8 cellular contexts compared by ENCODE assay signal in genomic region chr5:10250804-10251276, GRCh38. TPM values are rescaled to one million over a fixed set of nuclear protein-coding genes. Genes with fewer than 3 reads are reported as not detected.
DNase-seq lines count a peak whose midpoint lies in the region; ATAC-seq and TF ChIP-seq lines count a peak whose summit lies in the region.

No MANE protein-coding gene starts in this region.

- H3K4me1 Mint-ChIP-seq in CD8-positive, alpha-beta T cell (ENCODE audit: low read depth) = peaks cover 52% of the 10 kb centered on the region

- H3K23ac ChIP-seq in mesenchymal stem cell (ENCODE audit: low read length in 2 of 2) = peak overlapping the region; percentile 67 to 86

- peak overlapping the region; percentile 92 to 95 for H3K4ac ChIP-seq in mesenchymal stem cell (ENCODE audit: low read depth in 1 of 2, low read length in 2 of 2)

- no peak for DNase-seq in CD8-positive, alpha-beta T cell
- DNase-seq in NOMO-1 treated with DMSO at 0.1 percent for 48 hours (lab: John Stamatoyannopoulos, UW; ENCODE audit: unreplicated experiment) = peak; percentile 60
- no peak for DNase-seq in breast epithelium (ENCODE audit: low spot score in 2 of 2)
- peak; percentile 54 for DNase-seq in mesenchymal stem cell
- no peak for DNase-seq in NCI-H345 treated with DMSO at 0.1 percent for 48 hours (lab: John Stamatoyannopoulos, UW; ENCODE audit: unreplicated experiment)
- DNase-seq in NCI-H2196 (lab: John Stamatoyannopoulos, UW; ENCODE audit: unreplicated experiment) = no peak

- H3K27ac ChIP-seq in CD8-positive, alpha-beta T cell (ENCODE audit: low read depth, low read length) = peak overlapping the region; percentile 91
- H3K27ac ChIP-seq in breast epithelium (peak overlapping the region; percentile 92 to 97), mesenchymal stem cell (ENCODE audit: low read length, poor library complexity, severe bottlenecking) (no peak overlapping the region)

- ATAC-seq in CD8-positive, alpha-beta T cell = peak; percentile 27
- ATAC-seq in GM21619 (IDR thresholded peaks at IDR 0.05; ENCODE audit: unreplicated experiment) (peak; percentile 5), HG03045 (IDR thresholded peaks at IDR 0.05; ENCODE audit: unreplicated experiment) (no peak)

- peaks cover 35% of the 10 kb centered on the region for H3K36me3 Mint-ChIP-seq in CD8-positive, alpha-beta T cell

- peak overlapping the region; percentile 100 for H3K9ac ChIP-seq in mesenchymal stem cell (ENCODE audit: low read length)

- no peak for TF ChIP-seq CTCF in CD8-positive, alpha-beta T cell (IDR thresholded peaks at IDR 0.05)
- TF ChIP-seq CTCF in breast epithelium (IDR thresholded peaks at IDR 0.05) = no peak

- no peak overlapping the region for H2BK12ac ChIP-seq in mesenchymal stem cell (ENCODE audit: low read length in 2 of 2)

- no peak overlapping the region for H2AFZ ChIP-seq in mesenchymal stem cell (ENCODE audit: low read depth, low read length)

- peaks cover 12% of the 10 kb centered on the region for H3K36me3 ChIP-seq in CD8-positive, alpha-beta T cell (ENCODE audit: insufficient read depth, low read length)
- H3K36me3 ChIP-seq in breast epithelium (no peaks in the 10 kb centered on the region), mesenchymal stem cell (ENCODE audit: control insufficient read depth in 1 of 2, insufficient read depth in 2 of 2, low read depth in 1 of 2, low read length in 2 of 2) (peaks cover 2 to 35% of the 10 kb centered on the region in 2 experiments)

- H4K8ac ChIP-seq in mesenchymal stem cell (ENCODE audit: low read length) = no peak overlapping the region

- WGBS in mesenchymal stem cell = under 1% methylated on average over 21 of the region's 21 CpGs

- peak overlapping the region; percentile 4 for H2BK15ac ChIP-seq in mesenchymal stem cell (ENCODE audit: low read depth, poor library complexity, severe bottlenecking)

- intact Hi-C loops in CD8-positive, alpha-beta T cell (cut with DNase I, micrococcal nuclease) = loop anchor here (1.0 to 10.0 kb wide), 4 partner anchors 190 to 510 kb away; partner anchors contain the start of genes ANKRD33B (in 1 of the 2), DAP (in 1 of the 2) and ROPN1L (in 1 of the 2)
- intact Hi-C loops in breast epithelium (cut with DNase I; ENCODE audit: low total_unique reads) = no loop called here

- no peak overlapping the region for H2AK5ac ChIP-seq in mesenchymal stem cell (ENCODE audit: low read length, severe bottlenecking)

- H3K79me1 ChIP-seq in mesenchymal stem cell (replicated peaks; ENCODE audit: low read length, poor library complexity, severe bottlenecking) = peaks cover 17% of the 10 kb centered on the region

- no peak overlapping the region for H4K91ac ChIP-seq in mesenchymal stem cell (ENCODE audit: low read length)

- CTCF ChIA-PET in CD8-positive, alpha-beta T cell (lab: Charles Lee) = interaction anchor here (1.0 to 2.1 kb wide), 3 partner anchors 33 to 377 kb away, joined by 3 to 7 read pairs (median 3); no protein-coding TSS in a partner anchor

- H3K27me3 Mint-ChIP-seq in CD8-positive, alpha-beta T cell (ENCODE audit: low read depth) = no peaks in the 10 kb centered on the region

- H3K4me2 ChIP-seq in mesenchymal stem cell (ENCODE audit: low read length, poor library complexity, severe bottlenecking) = peak overlapping the region; percentile 64

- no peaks in the 10 kb centered on the region for H3K9me3 ChIP-seq in CD8-positive, alpha-beta T cell (ENCODE audit: low read length)
- no peaks in the 10 kb centered on the region for H3K9me3 ChIP-seq in breast epithelium
- no peaks in the 10 kb centered on the region for H3K9me3 ChIP-seq in mesenchymal stem cell (ENCODE audit: control insufficient read depth, low read length)

- H3K27me3 ChIP-seq in CD8-positive, alpha-beta T cell (ENCODE audit: insufficient read depth, low read length) = no peaks in the 10 kb centered on the region
- H3K27me3 ChIP-seq in breast epithelium (no peaks in the 10 kb centered on the region), mesenchymal stem cell (ENCODE audit: control insufficient read depth in 1 of 2, insufficient read depth in 1 of 2, low read length in 2 of 2) (no peaks in the 10 kb centered on the region)

- H3K27ac Mint-ChIP-seq in CD8-positive, alpha-beta T cell = peak overlapping the region; percentile 66

- TF ChIP-seq POLR2A in breast epithelium (IDR thresholded peaks at IDR 0.05) = no peak

- H3K4me1 ChIP-seq in CD8-positive, alpha-beta T cell (ENCODE audit: insufficient read depth, low read length) = peaks cover 34% of the 10 kb centered on the region
- H3K4me1 ChIP-seq in breast epithelium (peaks cover 0 to 20% of the 10 kb centered on the region in 2 donors), mesenchymal stem cell (ENCODE audit: control insufficient read depth, insufficient read depth, low read depth, low read length) (peaks cover 13% of the 10 kb centered on the region)

- no peak overlapping the region for H2BK5ac ChIP-seq in mesenchymal stem cell (ENCODE audit: low read depth, low read length, poor library complexity, severe bottlenecking)

- no peak overlapping the region for H3K14ac ChIP-seq in mesenchymal stem cell (ENCODE audit: low read length in 2 of 2)

- H3K18ac ChIP-seq in mesenchymal stem cell (ENCODE audit: low read depth in 1 of 2, low read length in 2 of 2) = peak overlapping the region; percentile 74 to 89

- peak overlapping the region; percentile 94 for H3K4me3 Mint-ChIP-seq in CD8-positive, alpha-beta T cell

- no peaks in the 10 kb centered on the region for H3K9me3 Mint-ChIP-seq in CD8-positive, alpha-beta T cell

- peak overlapping the region; percentile 93 for H2BK120ac ChIP-seq in mesenchymal stem cell (ENCODE audit: low read depth, low read length)

- H3K4me3 ChIP-seq in CD8-positive, alpha-beta T cell (ENCODE audit: low read depth, low read length) = peak overlapping the region; percentile 85
- peak overlapping the region; percentile 83 to 95 (median 93) for H3K4me3 ChIP-seq in breast epithelium
- peak overlapping the region; percentile 85 to 96 for H3K4me3 ChIP-seq in mesenchymal stem cell (ENCODE audit: insufficient read depth in 1 of 2, low read depth in 1 of 2, low read length in 2 of 2)

- POLR2A ChIA-PET in CD8-positive, alpha-beta T cell (lab: Charles Lee) = interaction anchor here (0.7 to 2.5 kb wide), 4 partner anchors 13 to 159 kb away, joined by 3 to 17 read pairs (median 3); partner anchors contain the start of gene MARCHF6

RNA-seq across cellular contexts. Expression of gene CCT5, which starts 0.8 kb away (rescaled TPM):
- 10 to 100 TPM; 38.1 to 41.0 TPM for total RNA-seq in CD8-positive, alpha-beta T cell
- total RNA-seq in breast epithelium = 100 to 1,000 TPM; 151 to 208 (median 180) TPM
- 121 TPM for polyA plus RNA-seq in mesenchymal stem cell (2013, experiment 1 of 2)
- 123 TPM for polyA plus RNA-seq in mesenchymal stem cell (2013, experiment 2 of 2)

RNA-seq across cellular contexts. Expression of gene ATPSCKMT, which starts 1.2 kb away (rescaled TPM):
- total RNA-seq in CD8-positive, alpha-beta T cell = 1 to 10 TPM; 1.0 to 1.5 TPM
- 10 to 100 TPM; 15.1 to 23.9 (median 15.7) TPM for total RNA-seq in breast epithelium
- 14.0 TPM for polyA plus RNA-seq in mesenchymal stem cell (2013, experiment 1 of 2)
- polyA plus RNA-seq in mesenchymal stem cell (2013, experiment 2 of 2) = 14.3 TPM

RNA-seq across cellular contexts. Expression of gene CMBL, which starts 56.9 kb away (rescaled TPM):
- not detected for total RNA-seq in CD8-positive, alpha-beta T cell
- total RNA-seq in breast epithelium = 1 to 10 TPM; 8.2 to 9.4 (median 9.2) TPM
- polyA plus RNA-seq in mesenchymal stem cell (2013, experiment 1 of 2) = 18.7 TPM
- 18.7 TPM for polyA plus RNA-seq in mesenchymal stem cell (2013, experiment 2 of 2)

Comparison
In these comparisons a context has a peak if more than half of its experiments do, and no peak if none do; other contexts are left out.
1. DNase-seq: peak in NOMO-1 treated with DMSO at 0.1 percent for 48 hours (single experiment) and mesenchymal stem cell (single experiment); none in CD8-positive, alpha-beta T cell (0 of 7), breast epithelium (0 of 2), NCI-H345 treated with DMSO at 0.1 percent for 48 hours (single experiment) and NCI-H2196 (single experiment).
2. RNA of gene ATPSCKMT, which starts 1.2 kb away (total RNA-seq): 15.1 to 23.9 TPM in breast epithelium; 1.0 to 1.5 TPM in CD8-positive, alpha-beta T cell; every median in the first group is over 4 times any median in the second.
3. RNA of gene CMBL, which starts 56.9 kb away (total RNA-seq): 8.2 to 9.4 TPM in breast epithelium; not detected in CD8-positive, alpha-beta T cell; every median in the first group is over 4 times any median in the second.
4. Peak in every context shown above with its lines, with median percentiles within 50 percentile points of each other: H3K4me3 ChIP-seq.